Comparison of ENCODE assay signal across 1 cellular context in genomic region chr22:37213941-37214340, GRCh38.
TF ChIP-seq lines count a peak whose summit lies in the region.

No MANE protein-coding gene starts in this region.

TF ChIP-seq in WTC11, 78 proteins besides CTCF, POLR2A, EP300 and RAD21:
- no peak for TF ChIP-seq FOXP4 (CRISPR knock-in tag; IDR thresholded peaks at IDR 0.05)
- TF ChIP-seq, protein P1, sequence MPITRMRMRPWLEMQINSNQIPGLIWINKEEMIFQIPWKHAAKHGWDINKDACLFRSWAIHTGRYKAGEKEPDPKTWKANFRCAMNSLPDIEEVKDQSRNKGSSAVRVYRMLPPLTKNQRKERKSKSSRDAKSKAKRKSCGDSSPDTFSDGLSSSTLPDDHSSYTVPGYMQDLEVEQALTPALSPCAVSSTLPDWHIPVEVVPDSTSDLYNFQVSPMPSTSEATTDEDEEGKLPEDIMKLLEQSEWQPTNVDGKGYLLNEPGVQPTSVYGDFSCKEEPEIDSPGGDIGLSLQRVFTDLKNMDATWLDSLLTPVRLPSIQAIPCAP (CRISPR knock-in tag; IDR thresholded peaks at IDR 0.05), result no peak
- no peak for TF ChIP-seq ZNF138 (CRISPR knock-in tag; conservative IDR thresholded peaks at IDR 0.05)
- no peak for TF ChIP-seq E2F5 (CRISPR knock-in tag; IDR thresholded peaks at IDR 0.05)
- TF ChIP-seq ETV6 (CRISPR knock-in tag; IDR thresholded peaks at IDR 0.05), result no peak
- TF ChIP-seq, protein P2, sequence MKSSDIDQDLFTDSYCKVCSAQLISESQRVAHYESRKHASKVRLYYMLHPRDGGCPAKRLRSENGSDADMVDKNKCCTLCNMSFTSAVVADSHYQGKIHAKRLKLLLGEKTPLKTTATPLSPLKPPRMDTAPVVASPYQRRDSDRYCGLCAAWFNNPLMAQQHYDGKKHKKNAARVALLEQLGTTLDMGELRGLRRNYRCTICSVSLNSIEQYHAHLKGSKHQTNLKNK (CRISPR knock-in tag; IDR thresholded peaks at IDR 0.05), result no peak
- no peak for TF ChIP-seq ELF4 (CRISPR knock-in tag; IDR thresholded peaks at IDR 0.05; ENCODE audit: low read depth)
- no peak for TF ChIP-seq ZNF423 (CRISPR knock-in tag; IDR thresholded peaks at IDR 0.05)
- TF ChIP-seq, protein P3, sequence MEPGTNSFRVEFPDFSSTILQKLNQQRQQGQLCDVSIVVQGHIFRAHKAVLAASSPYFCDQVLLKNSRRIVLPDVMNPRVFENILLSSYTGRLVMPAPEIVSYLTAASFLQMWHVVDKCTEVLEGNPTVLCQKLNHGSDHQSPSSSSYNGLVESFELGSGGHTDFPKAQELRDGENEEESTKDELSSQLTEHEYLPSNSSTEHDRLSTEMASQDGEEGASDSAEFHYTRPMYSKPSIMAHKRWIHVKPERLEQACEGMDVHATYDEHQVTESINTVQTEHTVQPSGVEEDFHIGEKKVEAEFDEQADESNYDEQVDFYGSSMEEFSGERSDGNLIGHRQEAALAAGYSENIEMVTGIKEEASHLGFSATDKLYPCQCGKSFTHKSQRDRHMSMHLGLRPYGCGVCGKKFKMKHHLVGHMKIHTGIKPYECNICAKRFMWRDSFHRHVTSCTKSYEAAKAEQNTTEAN (CRISPR knock-in tag; IDR thresholded peaks at IDR 0.05), result no peak
- TF ChIP-seq CBFB (CRISPR knock-in tag; IDR thresholded peaks at IDR 0.05; ENCODE audit: low read depth), result no peak
- TF ChIP-seq ZBTB21 (CRISPR knock-in tag; IDR thresholded peaks at IDR 0.05; ENCODE audit: borderline replicate concordance), result no peak
- TF ChIP-seq RORB (CRISPR knock-in tag; IDR thresholded peaks at IDR 0.05), result no peak
- no peak for TF ChIP-seq MXD4 (CRISPR knock-in tag; IDR thresholded peaks at IDR 0.05; ENCODE audit: borderline replicate concordance)
- TF ChIP-seq ZNF396 (CRISPR knock-in tag; IDR thresholded peaks at IDR 0.05; ENCODE audit: borderline replicate concordance), result no peak
- TF ChIP-seq, protein P4, sequence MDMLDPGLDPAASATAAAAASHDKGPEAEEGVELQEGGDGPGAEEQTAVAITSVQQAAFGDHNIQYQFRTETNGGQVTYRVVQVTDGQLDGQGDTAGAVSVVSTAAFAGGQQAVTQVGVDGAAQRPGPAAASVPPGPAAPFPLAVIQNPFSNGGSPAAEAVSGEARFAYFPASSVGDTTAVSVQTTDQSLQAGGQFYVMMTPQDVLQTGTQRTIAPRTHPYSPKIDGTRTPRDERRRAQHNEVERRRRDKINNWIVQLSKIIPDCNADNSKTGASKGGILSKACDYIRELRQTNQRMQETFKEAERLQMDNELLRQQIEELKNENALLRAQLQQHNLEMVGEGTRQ (CRISPR knock-in tag; IDR thresholded peaks at IDR 0.05), result no peak
- no peak for TF ChIP-seq CREB1 (CRISPR knock-in tag; IDR thresholded peaks at IDR 0.05)
- TF ChIP-seq TP53 (CRISPR knock-in tag; IDR thresholded peaks at IDR 0.05), result no peak
- TF ChIP-seq OVOL2 (CRISPR knock-in tag; IDR thresholded peaks at IDR 0.05; ENCODE audit: borderline replicate concordance), result no peak
- TF ChIP-seq, protein P5, sequence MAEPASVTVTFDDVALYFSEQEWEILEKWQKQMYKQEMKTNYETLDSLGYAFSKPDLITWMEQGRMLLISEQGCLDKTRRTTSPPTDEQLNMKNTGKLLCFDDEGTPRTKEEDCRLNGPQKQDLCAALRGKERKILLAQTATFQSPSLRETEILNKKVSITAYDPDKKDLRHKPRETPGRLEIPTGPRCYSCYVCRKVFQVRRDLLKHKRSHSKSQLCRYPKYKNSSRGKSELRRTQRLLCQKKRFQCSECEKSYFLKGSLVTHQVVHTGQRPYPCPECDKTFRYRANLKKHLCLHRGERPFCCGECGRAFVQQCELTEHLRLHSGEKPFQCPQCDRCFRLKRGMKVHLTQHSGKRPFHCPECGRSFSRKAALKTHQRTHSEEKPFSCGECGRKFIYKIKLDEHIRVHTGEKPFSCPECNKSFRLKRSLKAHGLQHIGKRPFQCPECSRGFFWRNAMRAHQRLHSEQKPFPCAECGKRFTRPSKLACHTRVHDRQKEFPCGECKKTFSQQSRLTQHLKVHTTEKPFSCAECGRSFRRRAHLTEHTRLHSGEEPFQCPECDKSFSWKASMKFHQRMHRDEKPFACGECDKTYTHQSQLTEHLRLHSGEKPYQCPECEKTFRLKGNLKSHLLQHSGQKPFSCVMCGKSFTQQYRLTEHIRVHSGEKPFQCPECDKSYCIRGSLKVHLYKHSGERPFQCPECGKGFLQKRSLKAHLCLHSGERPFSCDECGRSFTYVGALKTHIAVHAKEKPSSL (CRISPR knock-in tag; conservative IDR thresholded peaks at IDR 0.05), result no peak
- no peak for TF ChIP-seq ZNF281 (CRISPR knock-in tag; IDR thresholded peaks at IDR 0.05)
TF ChIP-seq in WTC11: peak in this region for 0.
